In genomic region chr1:154574715-154575114, GRCh38 we compare ENCODE assay signal across 8 cellular contexts. TPM values are rescaled to one million over a fixed set of nuclear protein-coding genes. Genes with fewer than 3 reads are reported as not detected.
DNase-seq lines count a peak whose midpoint lies in the region; ATAC-seq and TF ChIP-seq lines count a peak whose summit lies in the region.

No MANE protein-coding gene starts in this region.

- no peak overlapping the region for H3K4me3 ChIP-seq in GM23248
- H3K4me3 ChIP-seq in gastroesophageal sphincter, result no peak overlapping the region
- no peak overlapping the region for H3K4me3 ChIP-seq in smooth muscle cell

- in situ Hi-C loops in GM23248 (cut with MboI), result no loop called here

- no peaks in the 10 kb centered on the region; the same call in 1 of the 2 replicates for H3K36me3 ChIP-seq in GM23248 (ENCODE audit: low read depth)
- peaks cover 0 to 20% of the 10 kb centered on the region in 2 donors for H3K36me3 ChIP-seq in gastroesophageal sphincter
- H3K36me3 ChIP-seq in smooth muscle cell (ENCODE audit: low read depth), result no peaks in the 10 kb centered on the region

- H3K4me2 ChIP-seq in GM23248 (ENCODE audit: unreplicated experiment) (no peak overlapping the region), smooth muscle cell (no peak overlapping the region)

- TF ChIP-seq EP300 in gastroesophageal sphincter (IDR thresholded peaks at IDR 0.05), result no peak

- no peak for ATAC-seq in gastroesophageal sphincter

- H3K9me3 ChIP-seq in GM23248 (ENCODE audit: low read depth) (no peaks in the 10 kb centered on the region), gastroesophageal sphincter (no peaks in the 10 kb centered on the region), smooth muscle cell (replicated peaks; ENCODE audit: low read depth) (no peaks in the 10 kb centered on the region)

- 1 to 4% methylated on average over 7 of the region's 7 CpGs for WGBS in GM23248 (ENCODE audit: low coverage in 1 of 2, low lambda C conversion rate in 2 of 2, missing lambda C conversion rate in 2 of 2), 2 experiments
- 6% methylated on average over 2 to 7 of the region's 7 CpGs for WGBS in gastroesophageal sphincter (ENCODE audit: low coverage in 1 of 2), 2 donors
- 34% methylated on average over 7 of the region's 7 CpGs for WGBS in smooth muscle cell (ENCODE audit: low lambda C conversion rate)

- H4K20me1 ChIP-seq in GM23248 (ENCODE audit: insufficient read depth) (no peaks in the 10 kb centered on the region), smooth muscle cell (ENCODE audit: low read depth) (no peaks in the 10 kb centered on the region)

- no peak for TF ChIP-seq POLR2A in gastroesophageal sphincter (IDR thresholded peaks at IDR 0.05)

- no peaks in the 10 kb centered on the region for H3K9me2 ChIP-seq in GM23248 (ENCODE audit: insufficient read depth)

- H3K27ac ChIP-seq in GM23248 (no peak overlapping the region), gastroesophageal sphincter (no peak overlapping the region), smooth muscle cell (ENCODE audit: low read depth) (no peak overlapping the region)

- H2AFZ ChIP-seq in GM23248 (no peak overlapping the region), smooth muscle cell (ENCODE audit: low read depth) (no peak overlapping the region)

- TF ChIP-seq CTCF in gastroesophageal sphincter (IDR thresholded peaks at IDR 0.05), result no peak
- no peak for TF ChIP-seq CTCF in smooth muscle cell (IDR thresholded peaks at IDR 0.05; ENCODE audit: borderline replicate concordance, insufficient read depth, poor library complexity, severe bottlenecking)

- H3K27me3 ChIP-seq in GM23248 (replicated peaks; ENCODE audit: insufficient read depth) (no peaks in the 10 kb centered on the region), gastroesophageal sphincter (peaks cover 21% of the 10 kb centered on the region), smooth muscle cell (ENCODE audit: low read depth) (peaks cover 8% of the 10 kb centered on the region)

- no peaks in the 10 kb centered on the region for H3K79me2 ChIP-seq in GM23248 (ENCODE audit: insufficient read depth)
- H3K79me2 ChIP-seq in smooth muscle cell (ENCODE audit: low read depth), result no peaks in the 10 kb centered on the region

- H3K9ac ChIP-seq in GM23248 (no peak overlapping the region), smooth muscle cell (ENCODE audit: low read depth) (no peak overlapping the region)

- peak; percentile 29 for DNase-seq in AG08395 (ENCODE audit: low spot score)
- peak; percentile 60 for DNase-seq in GM23248
- DNase-seq in NCI-H345 treated with DMSO at 0.1 percent for 48 hours (lab: John Stamatoyannopoulos, UW; ENCODE audit: unreplicated experiment), result peak; percentile 85
- DNase-seq in cerebellar cortex (ENCODE audit: low spot score), result peak; percentile 27
- no peak for DNase-seq in T1000 (lab: John Stamatoyannopoulos, UW)
- DNase-seq in smooth muscle cell (lab: John Stamatoyannopoulos, UW; ENCODE audit: unreplicated experiment), result no peak
- DNase-seq in HuH-7 (ENCODE audit: low spot score), result no peak

- H3K4me1 ChIP-seq in GM23248 (ENCODE audit: insufficient read depth) (no peaks in the 10 kb centered on the region), gastroesophageal sphincter (peaks cover 0 to 16% (median 4%) of the 10 kb centered on the region in 3 donors), smooth muscle cell (ENCODE audit: low read depth) (no peaks in the 10 kb centered on the region)

- H3F3A ChIP-seq in GM23248 (ENCODE audit: insufficient read depth), result peaks cover 12% of the 10 kb centered on the region; the same call in 1 of the 2 replicates
- no peaks in the 10 kb centered on the region for H3F3A ChIP-seq in smooth muscle cell (ENCODE audit: low read depth)

RNA-seq across cellular contexts. Expression of gene CHRNB2, which starts 7.1 kb away (rescaled TPM):
- not detected in 2 replicates for total RNA-seq in GM23248 (2014; rRNA removed; shearing (Covaris generic))
- polyA plus RNA-seq in GM23248 (2016; fragmentation: Nextera tagmentation; extraction: Ambion mirVana), result not detected in 2 replicates
- under 1 TPM in 3 of 4 donors, not detected in 1; 0.08 to 0.45 (median 0.13) TPM for total RNA-seq in gastroesophageal sphincter
- 1.8 TPM in 1 of 2 replicates, not detected in the other for total RNA-seq in smooth muscle cell
- not detected in 2 replicates for polyA plus RNA-seq in smooth muscle cell

RNA-seq across cellular contexts. Expression of gene UBE2Q1, which starts 16.3 kb away (rescaled TPM):
- 31.9 and 37.9 TPM in 2 replicates for total RNA-seq in GM23248 (2014; rRNA removed; shearing (Covaris generic))
- polyA plus RNA-seq in GM23248 (2016; fragmentation: Nextera tagmentation; extraction: Ambion mirVana) (5.7 and 7.8 TPM in 2 replicates), smooth muscle cell (36.7 and 37.9 TPM in 2 replicates)
- total RNA-seq in gastroesophageal sphincter (10 to 100 TPM; 27.4 to 39.7 (median 32.2) TPM), smooth muscle cell (15.1 and 20.4 TPM in 2 replicates)

RNA-seq across cellular contexts. Expression of gene ADAR, which starts 33.3 kb away (rescaled TPM):
- 71.3 and 84.6 TPM in 2 replicates for total RNA-seq in GM23248 (2014; rRNA removed; shearing (Covaris generic))
- 61.2 and 61.3 TPM in 2 replicates for polyA plus RNA-seq in GM23248 (2016; fragmentation: Nextera tagmentation; extraction: Ambion mirVana)
- total RNA-seq in gastroesophageal sphincter, result 100 to 1,000 TPM in 1 of 4 donors, 10 to 100 TPM in 3; 71.0 to 108 (median 90.4) TPM
- total RNA-seq in smooth muscle cell, result 80.6 and 87.5 TPM in 2 replicates
- 39.1 and 44.6 TPM in 2 replicates for polyA plus RNA-seq in smooth muscle cell

Comparison
In these comparisons a context has a peak if more than half of its experiments do, and no peak if none do; other contexts are left out.
1. DNase-seq: peak in AG08395 (single experiment), GM23248 (single experiment), NCI-H345 treated with DMSO at 0.1 percent for 48 hours (single experiment) and cerebellar cortex (single experiment); none in T1000 (single experiment), smooth muscle cell (single experiment) and HuH-7 (single experiment).